In genomic region chr7:37944737-37945054, GRCh38 we compare ENCODE assay signal across 29 cellular contexts. TPM values are rescaled to one million over a fixed set of nuclear protein-coding genes. Genes with fewer than 3 reads are reported as not detected.
DNase-seq lines count a peak whose midpoint lies in the region; ATAC-seq, FAIRE-seq and TF ChIP-seq lines count a peak whose summit lies in the region.
"Had no signal": no experiment of that assay in that cellular context is flagged by ENCODE, and none has a peak within 500 bp of the region (broad histone marks: within the 10 kb centered on the region; RNA-seq: fewer than 3 reads in every experiment).

No MANE protein-coding gene starts in this region.

- no peak overlapping the region for H3K4me2 ChIP-seq in astrocyte (ENCODE audit: low read length)
- H3K4me2 ChIP-seq: PC-9 had no signal

- 34 to 68% (median 44%) methylated on average over 2 of the region's 2 CpGs for WGBS in psoas muscle, 3 donors

- no peaks in the 10 kb centered on the region for H3K9me3 ChIP-seq in left ventricle myocardium inferior (replicated peaks)
- H3K9me3 ChIP-seq in astrocyte (ENCODE audit: insufficient read depth, low read depth, low read length) = no peaks in the 10 kb centered on the region
- no peaks in the 10 kb centered on the region for H3K9me3 ChIP-seq in psoas muscle
- H3K9me3 ChIP-seq: neutrophil, prostate gland had no signal

- in situ Hi-C loops in KBM-7 (cut with MboI; ENCODE audit: low pct_unique_long_range_greater_than_20kb, low sequenced_read_pairs) = no loop called here

- CTCF ChIA-PET in activated CD4-positive, alpha-beta memory T cell treated with anti-CD3 and anti-CD28 coated beads, Interleukin-2, amount 10 ng/mL, durations not matched to agents 7 days and 5 days (lab: Charles Lee) = no interaction called here

- no peak overlapping the region for H2AFZ ChIP-seq in astrocyte (ENCODE audit: low read depth, low read length)
- H2AFZ ChIP-seq: PC-9 had no signal

- H3K27ac ChIP-seq in left ventricle myocardium inferior (replicated peaks) (peak overlapping the region; percentile 83), astrocyte (ENCODE audit: low read depth, low read length) (peak overlapping the region; percentile 11), psoas muscle (peak overlapping the region; percentile 68)
- H3K27ac ChIP-seq: epithelial cell of prostate, neutrophil, PC-9 had no signal

- H3K9ac ChIP-seq in astrocyte (ENCODE audit: low read length) = no peak overlapping the region

- no peaks in the 10 kb centered on the region for H3K36me3 Mint-ChIP-seq in astrocyte (ENCODE audit: low read depth, unreplicated experiment)
- no peaks in the 10 kb centered on the region for H3K36me3 Mint-ChIP-seq in activated CD4-positive, alpha-beta memory T cell treated with anti-CD3 and anti-CD28 coated beads, Interleukin-2, amount 10 ng/mL, durations not matched to agents 7 days and 5 days (ENCODE audit: low read depth)
- H3K36me3 Mint-ChIP-seq: activated CD4-positive, alpha-beta memory T cell treated with anti-CD3 and anti-CD28 coated beads for 36 hours; memory B cell; stimulated activated effector memory CD8-positive, alpha-beta T cell treated with anti-CD3 and anti-CD28 coated beads, Interleukin-12 subunit alpha, Interleukin-12 subunit beta, amount 100 ng/mL, for 72 hours; type B pancreatic cell had no signal

- POLR2A ChIA-PET in activated CD4-positive, alpha-beta memory T cell treated with anti-CD3 and anti-CD28 coated beads, Interleukin-2, amount 10 ng/mL, durations not matched to agents 7 days and 5 days (lab: Charles Lee) = interaction anchor here (0.9 kb wide), 1 partner anchor 9 kb away, joined by 3 read pairs; no protein-coding TSS in a partner anchor

- no peaks in the 10 kb centered on the region for H4K20me1 ChIP-seq in astrocyte (ENCODE audit: insufficient read depth, low read length)

- FAIRE-seq in astrocyte (lab: Jason Lieb, UNC) = no peak
- FAIRE-seq: A204.1, K562 had no signal

- H3K27me3 ChIP-seq in left ventricle myocardium inferior (ENCODE audit: low read depth) = no peaks in the 10 kb centered on the region
- H3K27me3 ChIP-seq in astrocyte (ENCODE audit: insufficient read depth, low read length) = no peaks in the 10 kb centered on the region
- no peaks in the 10 kb centered on the region for H3K27me3 ChIP-seq in psoas muscle (ENCODE audit: insufficient read depth in 3 of 3, low read length in 2 of 3)
- H3K27me3 ChIP-seq: neutrophil had no signal

- H3K4me3 Mint-ChIP-seq in astrocyte (ENCODE audit: unreplicated experiment) = no peak overlapping the region
- no peak overlapping the region for H3K4me3 Mint-ChIP-seq in activated CD4-positive, alpha-beta memory T cell treated with anti-CD3 and anti-CD28 coated beads, Interleukin-2, amount 10 ng/mL, durations not matched to agents 7 days and 5 days
- H3K4me3 Mint-ChIP-seq: activated CD4-positive, alpha-beta memory T cell treated with anti-CD3 and anti-CD28 coated beads for 36 hours; activated naive CD8-positive, alpha-beta T cell treated with anti-CD3 and anti-CD28 coated beads, Interleukin-2, amount 50 U/mL, for 24 hours; memory B cell; stimulated activated effector memory CD8-positive, alpha-beta T cell treated with anti-CD3 and anti-CD28 coated beads, Interleukin-12 subunit alpha, Interleukin-12 subunit beta, amount 100 ng/mL, for 72 hours; type B pancreatic cell had no signal

- H3K27me3 Mint-ChIP-seq in astrocyte (ENCODE audit: low read depth, unreplicated experiment) = no peaks in the 10 kb centered on the region
- H3K27me3 Mint-ChIP-seq in activated CD4-positive, alpha-beta memory T cell treated with anti-CD3 and anti-CD28 coated beads, Interleukin-2, amount 10 ng/mL, durations not matched to agents 7 days and 5 days = no peaks in the 10 kb centered on the region
- H3K27me3 Mint-ChIP-seq: activated CD4-positive, alpha-beta memory T cell treated with anti-CD3 and anti-CD28 coated beads for 36 hours; type B pancreatic cell had no signal

- no peaks in the 10 kb centered on the region for H3K9me3 Mint-ChIP-seq in astrocyte (ENCODE audit: unreplicated experiment)
- H3K9me3 Mint-ChIP-seq in activated CD4-positive, alpha-beta memory T cell treated with anti-CD3 and anti-CD28 coated beads, Interleukin-2, amount 10 ng/mL, durations not matched to agents 7 days and 5 days = no peaks in the 10 kb centered on the region
- H3K9me3 Mint-ChIP-seq: activated CD4-positive, alpha-beta memory T cell treated with anti-CD3 and anti-CD28 coated beads for 36 hours; activated naive CD8-positive, alpha-beta T cell treated with anti-CD3 and anti-CD28 coated beads, Interleukin-2, amount 50 U/mL, for 24 hours; stimulated activated effector memory CD8-positive, alpha-beta T cell treated with anti-CD3 and anti-CD28 coated beads, Interleukin-12 subunit alpha, Interleukin-12 subunit beta, amount 100 ng/mL, for 72 hours; type B pancreatic cell had no signal

- H3K4me1 Mint-ChIP-seq in astrocyte (ENCODE audit: low read depth, unreplicated experiment) = peaks cover 11% of the 10 kb centered on the region
- no peaks in the 10 kb centered on the region for H3K4me1 Mint-ChIP-seq in activated CD4-positive, alpha-beta memory T cell treated with anti-CD3 and anti-CD28 coated beads, Interleukin-2, amount 10 ng/mL, durations not matched to agents 7 days and 5 days
- H3K4me1 Mint-ChIP-seq: activated naive CD8-positive, alpha-beta T cell treated with anti-CD3 and anti-CD28 coated beads, Interleukin-2, amount 50 U/mL, for 24 hours; stimulated activated effector memory CD8-positive, alpha-beta T cell treated with anti-CD3 and anti-CD28 coated beads, Interleukin-12 subunit alpha, Interleukin-12 subunit beta, amount 100 ng/mL, for 72 hours had no signal

- no peak overlapping the region for H3K27ac Mint-ChIP-seq in astrocyte (ENCODE audit: unreplicated experiment)
- no peak overlapping the region for H3K27ac Mint-ChIP-seq in activated CD4-positive, alpha-beta memory T cell treated with anti-CD3 and anti-CD28 coated beads, Interleukin-2, amount 10 ng/mL, durations not matched to agents 7 days and 5 days
- H3K27ac Mint-ChIP-seq: activated CD4-positive, alpha-beta memory T cell treated with anti-CD3 and anti-CD28 coated beads for 36 hours; activated naive CD8-positive, alpha-beta T cell treated with anti-CD3 and anti-CD28 coated beads, Interleukin-2, amount 50 U/mL, for 24 hours; memory B cell; stimulated activated effector memory CD8-positive, alpha-beta T cell treated with anti-CD3 and anti-CD28 coated beads, Interleukin-12 subunit alpha, Interleukin-12 subunit beta, amount 100 ng/mL, for 72 hours; type B pancreatic cell had no signal

- intact Hi-C loops in left ventricle myocardium inferior (cut with micrococcal nuclease) = no loop called here
- intact Hi-C loops in left cardiac atrium (cut with DNase I) = no loop called here
- intact Hi-C loops in psoas muscle (cut with DNase I) = no loop called here

- H3K4me3 ChIP-seq in left ventricle myocardium inferior (no peak overlapping the region), astrocyte (ENCODE audit: insufficient read depth, low read depth, low read length) (no peak overlapping the region), psoas muscle (no peak overlapping the region)
- H3K4me3 ChIP-seq: K562, PC-9, prostate gland had no signal

- H3K36me3 ChIP-seq in left ventricle myocardium inferior = no peaks in the 10 kb centered on the region
- H3K36me3 ChIP-seq in astrocyte (ENCODE audit: insufficient read depth, low read length) = no peaks in the 10 kb centered on the region
- H3K36me3 ChIP-seq in psoas muscle (ENCODE audit: insufficient read depth in 1 of 2, low read depth in 1 of 2) = no peaks in the 10 kb centered on the region
- H3K36me3 ChIP-seq: neutrophil, prostate gland had no signal

- ATAC-seq in left cardiac atrium (no peak), psoas muscle (no peak), GM19467 (IDR thresholded peaks at IDR 0.05; ENCODE audit: unreplicated experiment) (no peak)
- ATAC-seq: activated naive CD8-positive, alpha-beta T cell treated with anti-CD3 and anti-CD28 coated beads, Interleukin-2, amount 50 U/mL, for 24 hours; K562; Right ventricle myocardium inferior; stimulated activated effector memory CD8-positive, alpha-beta T cell treated with anti-CD3 and anti-CD28 coated beads, Interleukin-12 subunit alpha, Interleukin-12 subunit beta, amount 100 ng/mL, for 72 hours had no signal

- H3K4me1 ChIP-seq in left ventricle myocardium inferior = peaks cover 57% of the 10 kb centered on the region
- H3K4me1 ChIP-seq in astrocyte (ENCODE audit: insufficient read depth, low read length) = no peaks in the 10 kb centered on the region
- peaks cover 44% of the 10 kb centered on the region for H3K4me1 ChIP-seq in psoas muscle
- H3K4me1 ChIP-seq: prostate gland had no signal

- no peak for DNase-seq in left ventricle myocardium inferior
- no peak for DNase-seq in left cardiac atrium
- no peak for DNase-seq in astrocyte (ENCODE audit: low read depth)
- no peak for DNase-seq in psoas muscle
- no peak for DNase-seq in KBM-7
- DNase-seq in activated CD4-positive, alpha-beta memory T cell treated with anti-CD3 and anti-CD28 coated beads, Interleukin-2, amount 10 ng/mL, durations not matched to agents 7 days and 5 days = no peak
- DNase-seq in NOMO-1 (lab: John Stamatoyannopoulos, UW; ENCODE audit: unreplicated experiment in 2 of 2) = no peak
- DNase-seq: activated CD4-positive, alpha-beta memory T cell treated with anti-CD3 and anti-CD28 coated beads for 36 hours; activated CD4-positive, alpha-beta T cell treated with anti-CD3 and anti-CD28 coated beads for 1 hour; activated CD8-positive, alpha-beta memory T cell treated with anti-CD3 and anti-CD28 coated beads, Interleukin-2, amount 50 U/mL, for 4 hours; activated naive CD4-positive, alpha-beta T cell; activated naive CD8-positive, alpha-beta T cell treated with anti-CD3 and anti-CD28 coated beads, Interleukin-2, amount 50 U/mL, for 24 hours; central memory CD4-positive, alpha-beta T cell; cortex of kidney; effector memory CD4-positive, alpha-beta T cell; NCI-H1092 treated with DMSO at 0.1 percent for 48 hours; NCI-H187; PC-9 had no signal

- TF ChIP-seq CTCF in left ventricle myocardium inferior (IDR thresholded peaks at IDR 0.05; ENCODE audit: borderline replicate concordance) (no peak), astrocyte (IDR thresholded peaks at IDR 0.05; ENCODE audit: insufficient read depth, low read depth, low read length) (no peak), psoas muscle (IDR thresholded peaks at IDR 0.05) (no peak)

- peaks cover 12% of the 10 kb centered on the region for H3K79me2 ChIP-seq in astrocyte (ENCODE audit: insufficient read depth, low read length)

RNA-seq across cellular contexts. Expression of gene EPDR1, which starts 24.3 kb away (rescaled TPM):
- total RNA-seq in left ventricle myocardium inferior = 74.4 TPM
- total RNA-seq in left cardiac atrium = 10 to 100 TPM; 19.2 to 24.2 TPM
- total RNA-seq in astrocyte = 20.6 and 23.6 TPM in 2 replicates
- total RNA-seq in psoas muscle = 10 to 100 TPM; 46.9 to 83.1 (median 52.5) TPM
- 10 to 100 TPM; 16.9 to 67.0 (median 18.8) TPM for polyA plus RNA-seq in psoas muscle
- under 1 TPM; 0.18 to 0.35 TPM for total RNA-seq in activated CD4-positive, alpha-beta memory T cell treated with anti-CD3 and anti-CD28 coated beads, Interleukin-2, amount 10 ng/mL, durations not matched to agents 7 days and 5 days

RNA-seq across cellular contexts. Expression of gene SFRP4, which starts 28.1 kb away (rescaled TPM):
- total RNA-seq in left ventricle myocardium inferior (2.1 TPM), left cardiac atrium (1 to 10 TPM; 3.0 to 4.8 TPM), astrocyte (0.19 and 0.39 TPM in 2 replicates), psoas muscle (1 to 10 TPM in 2 of 4 donors, under 1 TPM in 2; 0.36 to 2.0 (median 1.1) TPM)
- polyA plus RNA-seq in psoas muscle = under 1 TPM; 0.38 to 0.42 (median 0.41) TPM
- not detected for total RNA-seq in activated CD4-positive, alpha-beta memory T cell treated with anti-CD3 and anti-CD28 coated beads, Interleukin-2, amount 10 ng/mL, durations not matched to agents 7 days and 5 days
- total RNA-seq: activated CD4-positive, alpha-beta memory T cell treated with anti-CD3 and anti-CD28 coated beads for 36 hours; K562; PC-9; T-helper 2 cell treated with Interferon-gamma antibody and Interleukin-4, amounts not matched to agents 100 ng/mL and 5 ng/mL, for 36 hours had no signal
- polyA plus RNA-seq: K562 had no signal

Comparison
In these comparisons a context has a peak if more than half of its experiments do, and no peak if none do; other contexts are left out.
1. H3K27ac ChIP-seq: peak in every context shown above with its lines; median percentile 83 in left ventricle myocardium inferior; 68 in psoas muscle; 11 in astrocyte.
2. RNA of gene EPDR1, which starts 24.3 kb away (total RNA-seq): 74.4 TPM in left ventricle myocardium inferior (single experiment), 46.9 to 83.1 TPM in psoas muscle, 19.2 to 24.2 TPM in left cardiac atrium and 20.6 to 23.6 TPM in astrocyte; 0.18 to 0.35 TPM in activated CD4-positive, alpha-beta memory T cell treated with anti-CD3 and anti-CD28 coated beads, Interleukin-2, amount 10 ng/mL, durations not matched to agents 7 days and 5 days; every median in the first group is over 10 times any median in the second.